In the genomic region with DNA sequence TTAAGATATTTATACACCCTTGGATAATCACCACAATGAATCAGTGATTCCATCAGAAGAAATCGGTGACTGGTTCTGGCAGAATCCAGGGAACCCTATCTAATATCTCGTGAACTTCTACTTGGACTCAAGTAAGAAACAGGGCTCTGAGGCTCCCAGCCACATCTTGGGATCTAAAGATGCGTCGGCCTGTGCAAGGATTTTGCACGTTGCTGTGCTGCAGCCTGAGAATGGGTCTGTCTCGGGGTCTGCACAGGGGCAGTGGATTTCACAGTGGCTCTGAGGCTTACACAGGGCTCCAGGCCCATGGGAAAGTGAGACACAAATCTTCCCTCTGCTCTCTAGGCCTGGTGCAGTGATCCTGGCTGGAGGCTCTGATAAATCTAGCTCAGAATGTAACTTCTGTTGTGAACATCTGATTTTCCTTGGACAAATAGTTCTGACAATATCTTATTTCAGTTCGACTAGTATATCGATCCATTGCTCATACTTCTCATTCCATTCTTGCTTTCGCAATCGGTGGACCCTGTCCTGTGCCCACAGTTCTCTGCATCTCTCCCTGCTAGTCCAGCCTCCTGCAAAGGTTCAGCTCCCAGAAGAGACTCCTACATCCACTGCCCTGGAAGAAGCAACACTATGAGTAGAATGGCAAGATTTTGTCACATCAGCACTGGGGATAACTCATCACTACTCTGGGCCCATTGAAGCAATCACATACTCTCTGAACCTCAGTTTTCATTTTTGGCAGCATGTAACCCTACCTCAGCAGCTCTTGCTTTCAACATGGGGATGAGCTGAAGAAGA, we compare ENCODE assay signal across 25 cellular contexts.
"Had no signal": no experiment of that assay in that cellular context is flagged by ENCODE, and none has a peak within 500 bp of the region (broad histone marks: within the 10 kb centered on the region; RNA-seq: fewer than 3 reads in every experiment).

No MANE protein-coding gene starts in this region.

- DNase-seq: activated CD4-positive, alpha-beta memory T cell treated with anti-CD3 and anti-CD28 coated beads for 36 hours; activated CD4-positive, alpha-beta T cell treated with anti-CD3 and anti-CD28 coated beads for 48 hours; activated effector memory CD4-positive, alpha-beta T cell treated with Interleukin-2 at 50 U/mL for 16 hours; activated naive CD4-positive, alpha-beta T cell treated with anti-CD3 and anti-CD28 coated beads, Interleukin-2, amount 50 U/mL, for 16 hours; activated T-cell treated with anti-CD3 and anti-CD28 coated beads, Interleukin-2, amount 50 U/mL, for 48 hours; anterior cingulate cortex; caudate nucleus; effector CD8-positive, alpha-beta T cell; erythroblast; foreskin keratinocyte; kidney; left lung; naive thymus-derived CD8-positive, alpha-beta T cell; pancreas; psoas muscle; right cardiac atrium; stimulated activated CD4-positive, alpha-beta T cell treated with anti-CD3 and anti-CD28 coated beads, Interleukin-15, amount 100 ng/mL, for 24 hours; testis had no signal

- H3K9me3 Mint-ChIP-seq: activated CD4-positive, alpha-beta memory T cell treated with anti-CD3 and anti-CD28 coated beads for 36 hours; brain; dendritic cell treated with granulocyte-macrophage colony-stimulating factor and Interleukin-4, amounts not matched to agents 40 ng/mL and 50 ng/mL, for 4 days; naive thymus-derived CD8-positive, alpha-beta T cell; T-helper 1 cell treated with Interleukin-12 subunit alpha and Interleukin-12 subunit beta and Interleukin-4 antibody, amounts not matched to agents 30 μg/mL and 1 μg/mL, for 36 hours; type B pancreatic cell had no signal

- H3K36me3 ChIP-seq: left lung, pancreas, vagina had no signal

- H3K27ac Mint-ChIP-seq: activated CD4-positive, alpha-beta memory T cell treated with anti-CD3 and anti-CD28 coated beads for 36 hours; brain; dendritic cell treated with granulocyte-macrophage colony-stimulating factor and Interleukin-4, amounts not matched to agents 40 ng/mL and 50 ng/mL, for 4 days; naive thymus-derived CD8-positive, alpha-beta T cell; stimulated activated memory B cell treated with anti-CD40 and anti-IgM and Interleukin-4, amounts not matched to agents 10 μg/mL and 1 μg/mL and 100 μg/mL, for 72 hours; T-helper 1 cell treated with Interleukin-12 subunit alpha and Interleukin-12 subunit beta and Interleukin-4 antibody, amounts not matched to agents 30 μg/mL and 1 μg/mL, for 36 hours; type B pancreatic cell had no signal

- H3K9me3 ChIP-seq: left lung, pancreas, psoas muscle, testis, vagina had no signal

- ATAC-seq: foreskin keratinocyte; left lung; naive thymus-derived CD8-positive, alpha-beta T cell; pancreas; psoas muscle; right cardiac atrium; stimulated activated memory B cell treated with anti-CD40 and anti-IgM and Interleukin-4, amounts not matched to agents 10 μg/mL and 1 μg/mL and 100 μg/mL, for 72 hours had no signal

- H3K4me3 Mint-ChIP-seq: activated CD4-positive, alpha-beta memory T cell treated with anti-CD3 and anti-CD28 coated beads for 36 hours; brain; dendritic cell treated with granulocyte-macrophage colony-stimulating factor and Interleukin-4, amounts not matched to agents 40 ng/mL and 50 ng/mL, for 4 days; naive thymus-derived CD8-positive, alpha-beta T cell; stimulated activated memory B cell treated with anti-CD40 and anti-IgM and Interleukin-4, amounts not matched to agents 10 μg/mL and 1 μg/mL and 100 μg/mL, for 72 hours; T-helper 1 cell treated with Interleukin-12 subunit alpha and Interleukin-12 subunit beta and Interleukin-4 antibody, amounts not matched to agents 30 μg/mL and 1 μg/mL, for 36 hours; type B pancreatic cell had no signal

- H3K4me3 ChIP-seq: left lung, pancreas, psoas muscle, smooth muscle cell, testis, vagina had no signal

- H3K27me3 ChIP-seq: pancreas, testis, vagina had no signal

- H3K27me3 Mint-ChIP-seq: stimulated activated memory B cell treated with anti-CD40 and anti-IgM and Interleukin-4, amounts not matched to agents 10 μg/mL and 1 μg/mL and 100 μg/mL, for 72 hours had no signal

- H3K36me3 Mint-ChIP-seq: activated CD4-positive, alpha-beta memory T cell treated with anti-CD3 and anti-CD28 coated beads for 36 hours; brain; naive thymus-derived CD8-positive, alpha-beta T cell; type B pancreatic cell had no signal

- H3K4me2 ChIP-seq: smooth muscle cell had no signal

- H3K4me1 ChIP-seq: left lung, pancreas, psoas muscle, vagina had no signal

- H3K27ac ChIP-seq: foreskin keratinocyte, left lung, pancreas, psoas muscle, testis, vagina had no signal

- H3K4me1 Mint-ChIP-seq: brain; naive thymus-derived CD8-positive, alpha-beta T cell had no signal
